In genomic region chr5:38557309-38557710, GRCh38 we compare ENCODE assay signal across 9 cellular contexts. TPM values are rescaled to one million over a fixed set of nuclear protein-coding genes. Genes with fewer than 3 reads are reported as not detected.
DNase-seq lines count a peak whose midpoint lies in the region; ATAC-seq and TF ChIP-seq lines count a peak whose summit lies in the region.
"Had no signal": no experiment of that assay in that cellular context is flagged by ENCODE, and none has a peak within 500 bp of the region (broad histone marks: within the 10 kb centered on the region; RNA-seq: fewer than 3 reads in every experiment).

No MANE protein-coding gene starts in this region.

- H3K27ac ChIP-seq in brain microvascular endothelial cell (peak overlapping the region; percentile 71), right lobe of liver (peak overlapping the region; percentile 71 to 81 (median 74)), thymus (ENCODE audit: low read depth) (peak overlapping the region; percentile 84), Karpas-422 (ENCODE audit: low read length) (no peak overlapping the region)

- DNase-seq in NCI-H748 treated with DMSO at 0.1 percent for 48 hours (lab: John Stamatoyannopoulos, UW) (peak; percentile 82), NCI-H748 (lab: John Stamatoyannopoulos, UW; ENCODE audit: unreplicated experiment) (no peak), brain microvascular endothelial cell (no peak), right lobe of liver (no peak), Karpas-422 (no peak), retina (no peak)
- DNase-seq: DND-41 had no signal

- TF ChIP-seq CTCF in brain microvascular endothelial cell (IDR thresholded peaks at IDR 0.05; ENCODE audit: low read depth, low read length, missing control alignments) (no peak), right lobe of liver (IDR thresholded peaks at IDR 0.05) (no peak)

- ATAC-seq in right lobe of liver (no peak), HG03469 (IDR thresholded peaks at IDR 0.05; ENCODE audit: unreplicated experiment) (no peak)

- no peak overlapping the region for H2AFZ ChIP-seq in Karpas-422 (ENCODE audit: low read length)

- in situ Hi-C loops in brain microvascular endothelial cell (cut with HindIII; ENCODE audit: low pct_ligation_motif_present, low sequenced_read_pairs), result loop anchor here (10.0 kb wide), 1 partner anchor 247 kb away; no protein-coding TSS in a partner anchor

- WGBS in right lobe of liver (ENCODE audit: insufficient coverage, low coverage, low lambda C conversion rate, missing lambda C conversion rate), result 10% methylated on average over 14 of the region's 14 CpGs
- WGBS in thymus, result 6% methylated on average over 14 of the region's 14 CpGs

- intact Hi-C loops in right lobe of liver (cut with DNase I), result no loop called here

- no peaks in the 10 kb centered on the region for H4K20me1 ChIP-seq in Karpas-422 (ENCODE audit: insufficient read depth, low read depth, low read length)

- H3K9me2 ChIP-seq in Karpas-422 (replicated peaks; ENCODE audit: insufficient read depth, low read length), result no peaks in the 10 kb centered on the region

- H3K4me1 ChIP-seq in right lobe of liver (peaks cover 0 to 12% (median 2%) of the 10 kb centered on the region in 4 donors), thymus (ENCODE audit: control insufficient read depth, insufficient read depth, low read length) (peaks cover 6% of the 10 kb centered on the region), Karpas-422 (ENCODE audit: low read length) (no peaks in the 10 kb centered on the region)

- no peak overlapping the region for H3K9ac ChIP-seq in Karpas-422 (ENCODE audit: low read length)

- no peaks in the 10 kb centered on the region for H3K9me3 ChIP-seq in right lobe of liver
- H3K9me3 ChIP-seq in thymus (ENCODE audit: control insufficient read depth), result no peaks in the 10 kb centered on the region
- H3K9me3 ChIP-seq in Karpas-422 (ENCODE audit: low read length), result no peaks in the 10 kb centered on the region

- TF ChIP-seq POLR2A in right lobe of liver (IDR thresholded peaks at IDR 0.05), result no peak

- H3K4me2 ChIP-seq in Karpas-422 (ENCODE audit: low read depth, low read length, poor library complexity, severe bottlenecking), result no peak overlapping the region

- H3K27me3 ChIP-seq in brain microvascular endothelial cell (replicated peaks) (no peaks in the 10 kb centered on the region), right lobe of liver (no peaks in the 10 kb centered on the region), thymus (ENCODE audit: control insufficient read depth, insufficient read depth) (peaks cover 40% of the 10 kb centered on the region), Karpas-422 (ENCODE audit: low read length) (no peaks in the 10 kb centered on the region)

- no peaks in the 10 kb centered on the region for H3K79me2 ChIP-seq in Karpas-422 (ENCODE audit: low read length)

- H3K36me3 ChIP-seq in brain microvascular endothelial cell (replicated peaks), result no peaks in the 10 kb centered on the region
- no peaks in the 10 kb centered on the region for H3K36me3 ChIP-seq in right lobe of liver
- H3K36me3 ChIP-seq in thymus (ENCODE audit: control insufficient read depth, insufficient read depth), result no peaks in the 10 kb centered on the region
- no peaks in the 10 kb centered on the region for H3K36me3 ChIP-seq in Karpas-422 (ENCODE audit: insufficient read depth, low read length)

- H3K4me3 ChIP-seq in brain microvascular endothelial cell (ENCODE audit: low read depth, low read length), result peak overlapping the region; percentile 80
- H3K4me3 ChIP-seq in right lobe of liver, result peak overlapping the region; percentile 58 to 73 (median 66)
- H3K4me3 ChIP-seq in thymus (ENCODE audit: low read length), result peak overlapping the region; percentile 56
- no peak overlapping the region for H3K4me3 ChIP-seq in Karpas-422 (ENCODE audit: low read length)

RNA-seq across cellular contexts. Expression of gene LIFR, which starts 0.9 kb away (rescaled TPM):
- total RNA-seq in right lobe of liver, result 10 to 100 TPM; 14.3 to 52.1 (median 28.2) TPM
- polyA plus RNA-seq in thymus, result 27.5 TPM
- not detected in 2 replicates for total RNA-seq in Karpas-422 (2014; rRNA removed; shearing (Covaris generic); ENCODE audit: low replicate concordance)

Comparison
In these comparisons a context has a peak if more than half of its experiments do, and no peak if none do; other contexts are left out.
1. RNA of gene LIFR, which starts 0.9 kb away (total RNA-seq): 14.3 to 52.1 TPM in right lobe of liver; not detected in Karpas-422; every median in the first group is over 10 times any median in the second.